ENCODE assay signal across 10 cellular contexts in genomic region chr6:121549741-121550140, GRCh38.
DNase-seq lines count a peak whose midpoint lies in the region; ATAC-seq, FAIRE-seq and TF ChIP-seq lines count a peak whose summit lies in the region.
"Had no signal": no experiment of that assay in that cellular context is flagged by ENCODE, and none has a peak within 500 bp of the region (broad histone marks: within the 10 kb centered on the region; RNA-seq: fewer than 3 reads in every experiment).

No MANE protein-coding gene starts in this region.

- no peaks in the 10 kb centered on the region for H3K79me2 ChIP-seq in PC-3 (ENCODE audit: low read length)
- H3K79me2 ChIP-seq in MM.1S (ENCODE audit: low read length), result no peaks in the 10 kb centered on the region

- H3K9me3 ChIP-seq in PC-3 (ENCODE audit: low read length), result no peaks in the 10 kb centered on the region
- H3K9me3 ChIP-seq in MM.1S (replicated peaks; ENCODE audit: insufficient read depth, low read length), result no peaks in the 10 kb centered on the region
- H3K9me3 ChIP-seq: ovary had no signal

- POLR2A ChIA-PET in BJ (lab: Charles Lee), result no interaction called here
- POLR2A ChIA-PET in PC-3 (lab: Charles Lee; ENCODE audit: unreplicated experiment), result no interaction called here

- DNase-seq in BJ (ENCODE audit: low read depth), result peak; percentile 65
- DNase-seq in PC-3, result peak; percentile 87
- DNase-seq in omental fat pad (ENCODE audit: low spot score), result no peak
- no peak for DNase-seq in central memory CD4-positive, alpha-beta T cell
- no peak for DNase-seq in T-helper 1 cell
- no peak for DNase-seq in MM.1S
- DNase-seq: OCI-M1, ovary had no signal

- H3K9me2 ChIP-seq in PC-3 (replicated peaks; ENCODE audit: low read length), result no peaks in the 10 kb centered on the region
- H3K9me2 ChIP-seq in MM.1S (replicated peaks; ENCODE audit: insufficient read depth, low read length), result no peaks in the 10 kb centered on the region

- BruUV-seq in PC-3 (replicated peaks; lab: Mats Ljungman, UMichigan), result no TSS peak

- peak; percentile 95 for FAIRE-seq in endometrium (lab: Jason Lieb, UNC)

- peak overlapping the region; percentile 29; the same call in 1 of the 2 replicates for H3K27ac ChIP-seq in PC-3 (ENCODE audit: low read length)
- H3K27ac ChIP-seq in MM.1S (ENCODE audit: low read length), result no peak overlapping the region
- H3K27ac ChIP-seq: ovary had no signal

- H4K20me1 ChIP-seq in PC-3 (ENCODE audit: low read length) (no peaks in the 10 kb centered on the region), MM.1S (ENCODE audit: insufficient read depth, low read length) (no peaks in the 10 kb centered on the region)

- H3F3A ChIP-seq in PC-3 (ENCODE audit: low read length, unreplicated experiment) (no peaks in the 10 kb centered on the region), MM.1S (ENCODE audit: insufficient read depth, low read length) (no peaks in the 10 kb centered on the region)

- intact Hi-C loops in PC-3 (cut with micrococcal nuclease), result no loop called here

- H3K36me3 ChIP-seq in BJ (ENCODE audit: control insufficient read depth, insufficient read depth, low read length) (no peaks in the 10 kb centered on the region), PC-3 (ENCODE audit: low read depth, low read length) (no peaks in the 10 kb centered on the region), MM.1S (replicated peaks; ENCODE audit: insufficient read depth, low read length) (no peaks in the 10 kb centered on the region)
- H3K36me3 ChIP-seq: ovary had no signal

- H3K4me3 ChIP-seq in BJ (ENCODE audit: low read depth, low read length) (no peak overlapping the region), PC-3 (ENCODE audit: low read length) (no peak overlapping the region), MM.1S (ENCODE audit: low read length) (no peak overlapping the region)
- H3K4me3 ChIP-seq: ovary had no signal

- H3K4me1 ChIP-seq in PC-3 (ENCODE audit: insufficient read depth, low read length) (peaks cover 24% of the 10 kb centered on the region), MM.1S (ENCODE audit: low read length) (no peaks in the 10 kb centered on the region)

- H2AFZ ChIP-seq in PC-3 (ENCODE audit: low read length) (no peak overlapping the region), MM.1S (ENCODE audit: low read length) (no peak overlapping the region)

- H3K9ac ChIP-seq in PC-3 (ENCODE audit: low read length), result no peak overlapping the region
- H3K9ac ChIP-seq in MM.1S (ENCODE audit: low read length), result no peak overlapping the region

- CTCF ChIA-PET in BJ (lab: Yijun Ruan, JAX) (interaction anchor here (0.6 kb wide), 1 partner anchor 8 kb away, joined by 4 read pairs; no protein-coding TSS in a partner anchor), PC-3 (lab: Charles Lee) (no interaction called here)

- H3K4me2 ChIP-seq in PC-3 (ENCODE audit: low read length), result peak overlapping the region; percentile 60
- H3K4me2 ChIP-seq in MM.1S (ENCODE audit: low read depth, low read length), result no peak overlapping the region

- no peak for TF ChIP-seq CTCF in BJ (IDR thresholded peaks at IDR 0.05; ENCODE audit: insufficient read depth, low read depth, low read length)
- TF ChIP-seq CTCF in PC-3 (conservative IDR thresholded peaks at IDR 0.05; ENCODE audit: low read depth, low read length), result no peak
- no peak for TF ChIP-seq CTCF in omental fat pad (IDR thresholded peaks at IDR 0.05)
- TF ChIP-seq CTCF in MM.1S (IDR thresholded peaks at IDR 0.05; ENCODE audit: low read length), result no peak

- no peaks in the 10 kb centered on the region for H3K27me3 ChIP-seq in BJ (ENCODE audit: control insufficient read depth, insufficient read depth, low read length)
- no peaks in the 10 kb centered on the region for H3K27me3 ChIP-seq in PC-3 (ENCODE audit: low read length)
- H3K27me3 ChIP-seq in MM.1S (replicated peaks; ENCODE audit: insufficient read depth, low read length), result no peaks in the 10 kb centered on the region
- H3K27me3 ChIP-seq: ovary had no signal

- ATAC-seq in PC-3 (peak; percentile 96), omental fat pad (ENCODE audit: low FRiP score) (peak; percentile 91), GM21360 (IDR thresholded peaks at IDR 0.05; ENCODE audit: unreplicated experiment) (no peak)

Comparison
In these comparisons a context has a peak if more than half of its experiments do, and no peak if none do; other contexts are left out.
1. DNase-seq: peak in BJ (single experiment) and PC-3 (single experiment); none in omental fat pad (single experiment), central memory CD4-positive, alpha-beta T cell (single experiment), T-helper 1 cell (0 of 5) and MM.1S (single experiment).